Comparison of ENCODE assay signal across 8 cellular contexts in the genomic region with DNA sequence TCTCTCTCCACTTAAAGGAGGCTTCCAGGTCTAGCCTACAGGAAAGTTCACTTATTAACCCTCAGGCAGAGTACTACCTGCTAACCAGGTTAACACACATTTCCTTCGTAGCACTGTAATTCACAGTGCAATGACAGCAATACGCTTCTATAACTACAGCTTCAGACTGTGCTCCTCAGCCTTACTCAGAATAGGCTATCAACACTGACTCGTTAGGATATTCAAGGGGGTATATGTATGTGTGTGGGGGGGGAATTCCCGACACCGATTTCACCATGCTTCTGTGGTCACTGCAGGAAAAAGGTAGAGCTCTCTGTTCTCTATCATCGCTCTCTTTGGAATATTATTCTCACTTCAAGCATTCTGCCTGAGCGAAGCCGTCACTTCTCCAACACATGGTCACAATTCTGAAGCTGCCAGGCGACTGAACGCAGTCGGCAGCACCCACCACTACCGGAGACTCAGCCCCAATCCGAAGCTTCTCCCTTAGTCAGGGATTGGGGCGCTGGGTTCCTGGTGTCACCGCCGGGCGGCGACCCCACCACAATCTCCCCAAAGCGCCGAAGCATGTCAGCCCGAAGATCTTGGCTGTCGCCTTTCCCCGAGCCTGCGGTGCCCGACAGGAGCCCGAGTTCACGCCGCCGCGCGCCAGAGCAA. TPM values are rescaled to one million over a fixed set of nuclear protein-coding genes. Genes with fewer than 3 reads are reported as not detected.
A peak's percentile ranks its signal among the peaks of the same experiment; 100 is the strongest.
DNase-seq lines count a peak whose midpoint lies in the region; ATAC-seq and TF ChIP-seq lines count a peak whose summit lies in the region.

No MANE protein-coding gene starts in this region.

- H3K9me3 Mint-ChIP-seq in endodermal cell: no peaks in the 10 kb centered on the region

- peaks cover 28% of the 10 kb centered on the region for H3K36me3 ChIP-seq in endodermal cell (ENCODE audit: control insufficient read depth, insufficient read depth, low read length)
- H3K36me3 ChIP-seq in neuron (ENCODE audit: insufficient read depth, low read length): peaks cover 17% of the 10 kb centered on the region

- DNase-seq in T-helper 2 cell (peak in 3 of 5 experiments; percentile 14 to 45 (median 30)), endodermal cell (no peak), DMS 273 (lab: John Stamatoyannopoulos, UW; ENCODE audit: unreplicated experiment) (no peak), 8988T (no peak)
- no peak for DNase-seq in activated effector memory CD4-positive, alpha-beta T cell treated with Interleukin-2 at 50 U/mL for 16 hours

- ATAC-seq in GM18517 (IDR thresholded peaks at IDR 0.05; ENCODE audit: unreplicated experiment) (peak; percentile 29), HG02970 (IDR thresholded peaks at IDR 0.05; ENCODE audit: low FRiP score, unreplicated experiment) (peak; percentile 24)

- H3K36me3 Mint-ChIP-seq in endodermal cell (ENCODE audit: low read depth): peaks cover 22% of the 10 kb centered on the region

- H3K4me1 ChIP-seq in endodermal cell (ENCODE audit: control insufficient read depth, insufficient read depth, low read length): peaks cover 7% of the 10 kb centered on the region
- peaks cover 24% of the 10 kb centered on the region for H3K4me1 ChIP-seq in neuron (ENCODE audit: insufficient read depth, low read length)

- H3K4me3 Mint-ChIP-seq in endodermal cell: peak overlapping the region; percentile 97

- H3K9ac ChIP-seq in endodermal cell (ENCODE audit: extremely low read depth, low read length, poor library complexity, severe bottlenecking): peak overlapping the region; percentile 93

- H3K27ac Mint-ChIP-seq in endodermal cell: peak overlapping the region; percentile 100

- H3K27me3 Mint-ChIP-seq in endodermal cell (ENCODE audit: insufficient read depth): no peaks in the 10 kb centered on the region

- peak; percentile 42 for TF ChIP-seq CTCF in endodermal cell (conservative IDR thresholded peaks at IDR 0.05)

- 5 to 6% methylated on average over 23 to 31 of the region's 31 CpGs for WGBS in endodermal cell (ENCODE audit: insufficient coverage in 1 of 2, insufficient read length in 1 of 2), 2 experiments

- H3K9me3 ChIP-seq in endodermal cell (ENCODE audit: control insufficient read depth, low read length): no peaks in the 10 kb centered on the region
- H3K9me3 ChIP-seq in neuron (ENCODE audit: low read length): no peaks in the 10 kb centered on the region

- H3K4me3 ChIP-seq in endodermal cell (ENCODE audit: low read length) (peak overlapping the region; percentile 90), neuron (ENCODE audit: low read length) (peak overlapping the region; percentile 77)

- H3K4me1 Mint-ChIP-seq in endodermal cell: peaks cover 43% of the 10 kb centered on the region

- peak overlapping the region; percentile 33 for H2AFZ ChIP-seq in neuron (ENCODE audit: low read depth, low read length)

- H3K27ac ChIP-seq in endodermal cell (ENCODE audit: low read depth, low read length): peak overlapping the region; percentile 99

- H3K27me3 ChIP-seq in endodermal cell (ENCODE audit: control insufficient read depth, insufficient read depth, low read length, poor library complexity, severe bottlenecking) (no peaks in the 10 kb centered on the region), neuron (ENCODE audit: insufficient read depth, low read length) (no peaks in the 10 kb centered on the region)

RNA-seq across cellular contexts. Expression of a gene that starts 0.6 kb away (rescaled TPM):
- total RNA-seq in endodermal cell: 10 to 100 TPM; 64.9 to 73.2 TPM
- polyA plus RNA-seq in endodermal cell (2013, experiment 1 of 2): 53.1 TPM
- 41.4 TPM for polyA plus RNA-seq in endodermal cell (2013, experiment 2 of 2)

RNA-seq across cellular contexts. Expression of a gene that starts 0.9 kb away (rescaled TPM):
- total RNA-seq in endodermal cell: 10 to 100 TPM; 81.0 to 82.5 TPM
- 93.0 TPM for polyA plus RNA-seq in endodermal cell (2013, experiment 1 of 2)
- 81.6 TPM for polyA plus RNA-seq in endodermal cell (2013, experiment 2 of 2)

RNA-seq across cellular contexts. Expression of a gene that starts 10.2 kb away (rescaled TPM):
- total RNA-seq in endodermal cell: 10 to 100 TPM; 17.9 to 28.6 TPM
- 22.2 TPM for polyA plus RNA-seq in endodermal cell (2013, experiment 1 of 2)
- polyA plus RNA-seq in endodermal cell (2013, experiment 2 of 2): 20.2 TPM

RNA-seq across cellular contexts. Expression of a gene that starts 28.4 kb away (rescaled TPM):
- 10 to 100 TPM; 10.6 to 10.7 TPM for total RNA-seq in endodermal cell
- polyA plus RNA-seq in endodermal cell (2013, experiment 1 of 2): 7.9 TPM
- polyA plus RNA-seq in endodermal cell (2013, experiment 2 of 2): 6.2 TPM

RNA-seq across cellular contexts. Expression of a gene that starts 55.3 kb away (rescaled TPM):
- total RNA-seq in endodermal cell: 100 to 1,000 TPM; 105 to 117 TPM
- polyA plus RNA-seq in endodermal cell (2013, experiment 1 of 2): 61.6 TPM
- polyA plus RNA-seq in endodermal cell (2013, experiment 2 of 2): 57.0 TPM

Comparison
In these comparisons a context has a peak if more than half of its experiments do, and no peak if none do; other contexts are left out.
1. DNase-seq: peak in T-helper 2 cell (3 of 5); none in endodermal cell (single experiment), DMS 273 (single experiment), 8988T (single experiment) and activated effector memory CD4-positive, alpha-beta T cell treated with Interleukin-2 at 50 U/mL for 16 hours (single experiment).